In the genomic region with DNA sequence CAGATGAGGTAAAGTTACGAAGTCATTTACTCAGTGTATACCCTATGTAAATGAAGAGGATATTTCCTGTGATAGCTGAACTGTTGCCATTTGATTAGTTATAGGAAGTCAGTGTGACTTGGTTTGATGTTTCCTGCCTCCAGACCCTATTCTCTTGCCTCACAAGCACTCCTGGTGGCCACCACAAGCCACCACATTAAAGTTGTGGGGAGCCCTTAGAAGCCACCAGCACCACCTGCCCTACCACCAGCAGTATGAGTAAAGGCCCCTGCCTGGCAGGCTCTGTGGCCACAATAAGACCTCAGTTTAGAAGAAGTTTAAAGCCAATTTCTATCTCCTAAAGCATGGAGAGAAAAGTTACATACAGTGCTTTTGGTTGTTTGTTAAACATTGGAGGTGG, we compare ENCODE assay signal across 24 cellular contexts.
DNase-seq lines count a peak whose midpoint lies in the region; ATAC-seq and TF ChIP-seq lines count a peak whose summit lies in the region.
"Had no signal": no experiment of that assay in that cellular context is flagged by ENCODE, and none has a peak within 500 bp of the region (broad histone marks: within the 10 kb centered on the region; RNA-seq: fewer than 3 reads in every experiment).

No MANE protein-coding gene starts in this region.

- peak; percentile 25; the same call in 1 of the 2 replicates for TF ChIP-seq CTCF in HFFc6 (IDR thresholded peaks at IDR 0.05)

- H3K4me3 Mint-ChIP-seq in activated naive CD4-positive, alpha-beta T cell treated with anti-CD3 and anti-CD28 coated beads, Interleukin-2, amount 10 ng/mL, durations not matched to agents 7 days and 5 days: no peak overlapping the region
- H3K4me3 Mint-ChIP-seq in HFFc6: peak overlapping the region; percentile 33
- H3K4me3 Mint-ChIP-seq in activated CD4-positive, alpha-beta memory T cell treated with anti-CD3 and anti-CD28 coated beads, Interleukin-2, amount 10 ng/mL, durations not matched to agents 7 days and 5 days: peak overlapping the region; percentile 17
- H3K4me3 Mint-ChIP-seq: activated B cell treated with CpG ODN at 0.5 μM for 24 hours; CD4-positive, alpha-beta memory T cell; naive B cell; stimulated activated naive B cell treated with anti-CD40 and anti-IgM and Interleukin-4, amounts not matched to agents 10 μg/mL and 1 μg/mL and 100 μg/mL, for 72 hours had no signal

- no peak overlapping the region for H3K27ac Mint-ChIP-seq in activated naive CD4-positive, alpha-beta T cell treated with anti-CD3 and anti-CD28 coated beads, Interleukin-2, amount 10 ng/mL, durations not matched to agents 7 days and 5 days
- H3K27ac Mint-ChIP-seq in HFFc6: peak overlapping the region; percentile 82
- H3K27ac Mint-ChIP-seq in activated CD4-positive, alpha-beta memory T cell treated with anti-CD3 and anti-CD28 coated beads, Interleukin-2, amount 10 ng/mL, durations not matched to agents 7 days and 5 days: peak overlapping the region; percentile 81
- H3K27ac Mint-ChIP-seq: activated B cell treated with CpG ODN at 0.5 μM for 24 hours; CD4-positive, alpha-beta memory T cell; naive B cell; stimulated activated naive B cell treated with anti-CD40 and anti-IgM and Interleukin-4, amounts not matched to agents 10 μg/mL and 1 μg/mL and 100 μg/mL, for 72 hours had no signal

- no peak for ATAC-seq in activated CD4-positive, CD25-positive, alpha-beta regulatory T cell treated with anti-CD3 and anti-CD28 coated beads, Interleukin-2, amount 50 U/mL, for 24 hours
- ATAC-seq: foreskin keratinocyte; PC-3; stimulated activated naive B cell treated with anti-CD40 and anti-IgM and Interleukin-4, amounts not matched to agents 10 μg/mL and 1 μg/mL and 100 μg/mL, for 72 hours had no signal

- DNase-seq in activated naive CD4-positive, alpha-beta T cell treated with anti-CD3 and anti-CD28 coated beads, Interleukin-2, amount 10 ng/mL, durations not matched to agents 7 days and 5 days: peak; percentile 37
- no peak for DNase-seq in activated naive CD4-positive, alpha-beta T cell treated with Interleukin-2 at 50 U/mL for 16 hours
- DNase-seq in HFFc6 (no peak), GM03348 (ENCODE audit: low spot score) (no peak), T-helper 9 cell (no peak)
- DNase-seq in activated CD4-positive, alpha-beta memory T cell treated with anti-CD3 and anti-CD28 coated beads, Interleukin-2, amount 10 ng/mL, durations not matched to agents 7 days and 5 days: peak; percentile 70
- peak; percentile 42 for DNase-seq in stimulated activated CD8-positive, alpha-beta memory T cell treated with anti-CD3 and anti-CD28 coated beads, Interleukin-4, amount 100 ng/mL, for 48 hours
- DNase-seq: activated B cell treated with CpG ODN at 0.5 μM for 24 hours; activated T-cell treated with anti-CD3 and anti-CD28 coated beads, Interleukin-2, amount 50 U/mL, for 48 hours; CD4-positive, alpha-beta memory T cell; DMS53; GOT3; hippocampal formation; kidney; naive B cell; NCI-H1417 treated with DMSO at 0.1 percent for 48 hours; NCI-H2171; NCI-H69; PC-3; stimulated activated naive B cell treated with anti-CD40 and anti-IgM and Interleukin-4, amounts not matched to agents 10 μg/mL and 1 μg/mL and 100 μg/mL, for 72 hours; T-helper 1 cell; tibial artery had no signal

- H3K4me1 Mint-ChIP-seq in activated naive CD4-positive, alpha-beta T cell treated with anti-CD3 and anti-CD28 coated beads, Interleukin-2, amount 10 ng/mL, durations not matched to agents 7 days and 5 days: peaks cover 22% of the 10 kb centered on the region
- peaks cover 48% of the 10 kb centered on the region for H3K4me1 Mint-ChIP-seq in HFFc6 (ENCODE audit: low read depth)
- H3K4me1 Mint-ChIP-seq in activated CD4-positive, alpha-beta memory T cell treated with anti-CD3 and anti-CD28 coated beads, Interleukin-2, amount 10 ng/mL, durations not matched to agents 7 days and 5 days: peaks cover 36% of the 10 kb centered on the region
- H3K4me1 Mint-ChIP-seq: activated B cell treated with CpG ODN at 0.5 μM for 24 hours; naive B cell; stimulated activated naive B cell treated with anti-CD40 and anti-IgM and Interleukin-4, amounts not matched to agents 10 μg/mL and 1 μg/mL and 100 μg/mL, for 72 hours had no signal

- H3K36me3 Mint-ChIP-seq in activated naive CD4-positive, alpha-beta T cell treated with anti-CD3 and anti-CD28 coated beads, Interleukin-2, amount 10 ng/mL, durations not matched to agents 7 days and 5 days: no peaks in the 10 kb centered on the region
- peaks cover 6% of the 10 kb centered on the region; the same call in 1 of the 2 replicates for H3K36me3 Mint-ChIP-seq in HFFc6 (ENCODE audit: low read depth)
- H3K36me3 Mint-ChIP-seq in activated CD4-positive, alpha-beta memory T cell treated with anti-CD3 and anti-CD28 coated beads, Interleukin-2, amount 10 ng/mL, durations not matched to agents 7 days and 5 days (ENCODE audit: low read depth): peaks cover 4% of the 10 kb centered on the region
- H3K36me3 Mint-ChIP-seq: CD4-positive, alpha-beta memory T cell; naive B cell had no signal

- POLR2A ChIA-PET in activated CD4-positive, alpha-beta memory T cell treated with anti-CD3 and anti-CD28 coated beads, Interleukin-2, amount 10 ng/mL, durations not matched to agents 7 days and 5 days (lab: Charles Lee): no interaction called here

- CTCF ChIA-PET in activated naive CD4-positive, alpha-beta T cell treated with anti-CD3 and anti-CD28 coated beads, Interleukin-2, amount 10 ng/mL, durations not matched to agents 7 days and 5 days (lab: Charles Lee): no interaction called here
- CTCF ChIA-PET in activated CD4-positive, alpha-beta memory T cell treated with anti-CD3 and anti-CD28 coated beads, Interleukin-2, amount 10 ng/mL, durations not matched to agents 7 days and 5 days (lab: Charles Lee): no interaction called here

- H3K9me3 Mint-ChIP-seq in activated naive CD4-positive, alpha-beta T cell treated with anti-CD3 and anti-CD28 coated beads, Interleukin-2, amount 10 ng/mL, durations not matched to agents 7 days and 5 days: peaks cover 2% of the 10 kb centered on the region
- no peaks in the 10 kb centered on the region for H3K9me3 Mint-ChIP-seq in HFFc6
- H3K9me3 Mint-ChIP-seq in activated CD4-positive, alpha-beta memory T cell treated with anti-CD3 and anti-CD28 coated beads, Interleukin-2, amount 10 ng/mL, durations not matched to agents 7 days and 5 days: peaks cover 3% of the 10 kb centered on the region
- H3K9me3 Mint-ChIP-seq: activated B cell treated with CpG ODN at 0.5 μM for 24 hours; CD4-positive, alpha-beta memory T cell had no signal

- H3K27me3 Mint-ChIP-seq in activated naive CD4-positive, alpha-beta T cell treated with anti-CD3 and anti-CD28 coated beads, Interleukin-2, amount 10 ng/mL, durations not matched to agents 7 days and 5 days: no peaks in the 10 kb centered on the region
- H3K27me3 Mint-ChIP-seq in HFFc6 (ENCODE audit: insufficient read depth): no peaks in the 10 kb centered on the region
- H3K27me3 Mint-ChIP-seq in activated CD4-positive, alpha-beta memory T cell treated with anti-CD3 and anti-CD28 coated beads, Interleukin-2, amount 10 ng/mL, durations not matched to agents 7 days and 5 days: no peaks in the 10 kb centered on the region

Comparison
In these comparisons a context has a peak if more than half of its experiments do, and no peak if none do; other contexts are left out.
1. DNase-seq: peak in activated naive CD4-positive, alpha-beta T cell treated with anti-CD3 and anti-CD28 coated beads, Interleukin-2, amount 10 ng/mL, durations not matched to agents 7 days and 5 days (single experiment), activated CD4-positive, alpha-beta memory T cell treated with anti-CD3 and anti-CD28 coated beads, Interleukin-2, amount 10 ng/mL, durations not matched to agents 7 days and 5 days (single experiment) and stimulated activated CD8-positive, alpha-beta memory T cell treated with anti-CD3 and anti-CD28 coated beads, Interleukin-4, amount 100 ng/mL, for 48 hours (single experiment); none in activated naive CD4-positive, alpha-beta T cell treated with Interleukin-2 at 50 U/mL for 16 hours (single experiment), HFFc6 (single experiment), GM03348 (single experiment) and T-helper 9 cell (single experiment).